In the genomic region with DNA sequence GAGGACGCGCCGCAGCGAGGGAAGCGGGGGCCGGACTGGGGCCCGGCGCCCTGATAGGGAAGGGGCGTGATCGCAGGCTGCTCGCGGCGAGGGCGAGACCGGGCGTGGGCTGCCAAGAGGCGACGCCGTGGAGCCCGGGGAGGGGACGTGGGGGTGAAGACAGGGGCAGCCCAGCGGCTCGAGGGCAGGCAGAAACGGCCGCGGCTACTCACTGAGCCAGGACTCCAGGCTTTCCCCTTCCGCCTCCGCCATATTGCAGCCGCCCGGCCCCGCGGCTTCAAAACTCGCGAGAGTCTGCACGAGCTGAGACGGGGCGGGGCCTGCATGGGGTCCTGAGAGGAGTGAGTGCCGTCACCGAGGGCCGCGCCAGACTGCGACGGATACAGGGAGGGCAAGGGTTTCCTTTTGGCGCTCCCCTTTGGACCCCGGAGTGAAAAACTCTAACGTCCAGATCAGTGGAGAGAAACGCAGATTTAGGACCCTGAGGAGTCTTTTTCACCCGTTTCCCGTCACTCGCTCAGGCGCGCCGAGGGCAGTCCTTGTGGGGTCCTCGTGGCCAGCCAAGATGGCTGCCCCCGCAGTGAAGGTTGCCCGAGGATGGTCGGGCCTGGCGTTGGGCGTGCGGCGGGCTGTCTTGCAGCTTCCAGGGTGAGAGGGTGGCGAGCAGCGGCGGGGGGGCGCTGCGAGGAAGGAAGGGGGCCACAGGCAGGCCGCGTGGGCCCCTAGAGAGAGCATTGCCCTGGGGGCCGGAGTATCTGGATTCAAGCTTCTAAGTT, we compare ENCODE assay signal across 1 cellular context.
A peak's percentile ranks its signal among the peaks of the same experiment; 100 is the strongest.
TF ChIP-seq lines count a peak whose summit lies in the region.

A gene with protein sequence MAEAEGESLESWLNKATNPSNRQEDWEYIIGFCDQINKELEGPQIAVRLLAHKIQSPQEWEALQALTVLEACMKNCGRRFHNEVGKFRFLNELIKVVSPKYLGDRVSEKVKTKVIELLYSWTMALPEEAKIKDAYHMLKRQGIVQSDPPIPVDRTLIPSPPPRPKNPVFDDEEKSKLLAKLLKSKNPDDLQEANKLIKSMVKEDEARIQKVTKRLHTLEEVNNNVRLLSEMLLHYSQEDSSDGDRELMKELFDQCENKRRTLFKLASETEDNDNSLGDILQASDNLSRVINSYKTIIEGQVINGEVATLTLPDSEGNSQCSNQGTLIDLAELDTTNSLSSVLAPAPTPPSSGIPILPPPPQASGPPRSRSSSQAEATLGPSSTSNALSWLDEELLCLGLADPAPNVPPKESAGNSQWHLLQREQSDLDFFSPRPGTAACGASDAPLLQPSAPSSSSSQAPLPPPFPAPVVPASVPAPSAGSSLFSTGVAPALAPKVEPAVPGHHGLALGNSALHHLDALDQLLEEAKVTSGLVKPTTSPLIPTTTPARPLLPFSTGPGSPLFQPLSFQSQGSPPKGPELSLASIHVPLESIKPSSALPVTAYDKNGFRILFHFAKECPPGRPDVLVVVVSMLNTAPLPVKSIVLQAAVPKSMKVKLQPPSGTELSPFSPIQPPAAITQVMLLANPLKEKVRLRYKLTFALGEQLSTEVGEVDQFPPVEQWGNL (minus strand): TSS at position 271 of the 776 bp plus-strand sequence. CDS start 19 bp downstream, at position 252.
TSS of gene MRPS7 (plus strand) at position 544 of the 776 bp plus-strand sequence. CDS start at position 566, 22 bp downstream.

TF ChIP-seq in K562, 482 proteins besides CTCF, POLR2A, EP300 and RAD21 (continued from another document and continues in another):
- TF ChIP-seq HMGN3 (IDR thresholded peaks at IDR 0.05; ENCODE audit: borderline replicate concordance, extremely low read depth, insufficient read length, low read depth, low read length) (peak; percentile 34), YBX1 (IDR thresholded peaks at IDR 0.05) (no peak), ZSCAN32 (CRISPR knock-in tag; IDR thresholded peaks at IDR 0.05) (0 out of 2 replicates have a peak, but pooled peaks have one; percentile 40), HLTF (IDR thresholded peaks at IDR 0.05) (no peak), ZNF3 (CRISPR knock-in tag; IDR thresholded peaks at IDR 0.05) (no peak), TCF7L2 (IDR thresholded peaks at IDR 0.05; ENCODE audit: low read depth, low read length) (no peak), HDAC3 (IDR thresholded peaks at IDR 0.05; ENCODE audit: borderline replicate concordance, partially characterized antibody) (no peak), ZBTB17 (CRISPR knock-in tag; IDR thresholded peaks at IDR 0.05) (no peak; the same call in none of the 2 replicates), RBM39 (optimal IDR thresholded peaks at IDR 0.05; ENCODE audit: low read depth, low read length) (peak; percentile 71), HMG20A (CRISPR knock-in tag; conservative IDR thresholded peaks at IDR 0.05) (no peak), CHD4 (IDR thresholded peaks at IDR 0.05; ENCODE audit: insufficient read depth, insufficient replicate concordance, low read depth, low read length, poor library complexity, severe bottlenecking) (no peak), ZNF324 (CRISPR knock-in tag; IDR thresholded peaks at IDR 0.05) (peak; percentile 43; the same call in 1 of the 2 replicates), ZNF445 (CRISPR knock-in tag; IDR thresholded peaks at IDR 0.05; ENCODE audit: low read depth) (0 out of 2 replicates have a peak, but pooled peaks have one; percentile 44), SMAD1 (IDR thresholded peaks at IDR 0.05; ENCODE audit: low read depth, low read length, partially characterized antibody) (no peak), XRCC5 (IDR thresholded peaks at IDR 0.05; ENCODE audit: low read depth, low read length) (0 out of 2 replicates have a peak, but pooled peaks have one; percentile 31), ZNF24 (IDR thresholded peaks at IDR 0.05) (no peak), RBFOX2 (IDR thresholded peaks at IDR 0.05; ENCODE audit: low read depth, low read length) (peak; percentile 98), EWSR1 (IDR thresholded peaks at IDR 0.05; ENCODE audit: borderline replicate concordance, low read depth, partially characterized antibody) (no peak), DDX20 (tag; IDR thresholded peaks at IDR 0.05; ENCODE audit: low read depth) (no peak), SIN3B (IDR thresholded peaks at IDR 0.05; ENCODE audit: low read depth) (peak; percentile 97), BRD4 (IDR thresholded peaks at IDR 0.05) (peak; percentile 87; the same call in 1 of the 2 replicates), TRIM25 (IDR thresholded peaks at IDR 0.05; ENCODE audit: borderline replicate concordance) (no peak), CXXC5 (CRISPR knock-in tag; IDR thresholded peaks at IDR 0.05) (peak; percentile 83), E2F6 (IDR thresholded peaks at IDR 0.05; ENCODE audit: borderline replicate concordance in 1 of 2, extremely low read depth in 1 of 2, insufficient read depth in 1 of 2, insufficient read length in 1 of 2, low read depth in 1 of 2, low read length in 1 of 2, poor library complexity in 1 of 2, severe bottlenecking in 1 of 2) (peak in 1 of 2 experiments; percentile 31), ZNF561 (CRISPR knock-in tag; conservative IDR thresholded peaks at IDR 0.05) (0 out of 2 replicates have a peak, but pooled peaks have one; percentile 31), POLR2H (tag; IDR thresholded peaks at IDR 0.05; ENCODE audit: low read depth) (peak; percentile 85), ZNF780A (CRISPR knock-in tag; IDR thresholded peaks at IDR 0.05) (no peak), ZNF253 (CRISPR knock-in tag; conservative IDR thresholded peaks at IDR 0.05) (no peak), STAT6 (CRISPR knock-in tag; IDR thresholded peaks at IDR 0.05) (no peak), SIRT6 (IDR thresholded peaks at IDR 0.05; ENCODE audit: low read depth, low read length) (no peak), NFIX (CRISPR knock-in tag; IDR thresholded peaks at IDR 0.05; ENCODE audit: low read depth) (no peak), ZNF175 (CRISPR knock-in tag; IDR thresholded peaks at IDR 0.05; ENCODE audit: low read depth) (no peak), BMI1 (IDR thresholded peaks at IDR 0.05; ENCODE audit: low read length) (no peak)
- TF ChIP-seq, protein P1, sequence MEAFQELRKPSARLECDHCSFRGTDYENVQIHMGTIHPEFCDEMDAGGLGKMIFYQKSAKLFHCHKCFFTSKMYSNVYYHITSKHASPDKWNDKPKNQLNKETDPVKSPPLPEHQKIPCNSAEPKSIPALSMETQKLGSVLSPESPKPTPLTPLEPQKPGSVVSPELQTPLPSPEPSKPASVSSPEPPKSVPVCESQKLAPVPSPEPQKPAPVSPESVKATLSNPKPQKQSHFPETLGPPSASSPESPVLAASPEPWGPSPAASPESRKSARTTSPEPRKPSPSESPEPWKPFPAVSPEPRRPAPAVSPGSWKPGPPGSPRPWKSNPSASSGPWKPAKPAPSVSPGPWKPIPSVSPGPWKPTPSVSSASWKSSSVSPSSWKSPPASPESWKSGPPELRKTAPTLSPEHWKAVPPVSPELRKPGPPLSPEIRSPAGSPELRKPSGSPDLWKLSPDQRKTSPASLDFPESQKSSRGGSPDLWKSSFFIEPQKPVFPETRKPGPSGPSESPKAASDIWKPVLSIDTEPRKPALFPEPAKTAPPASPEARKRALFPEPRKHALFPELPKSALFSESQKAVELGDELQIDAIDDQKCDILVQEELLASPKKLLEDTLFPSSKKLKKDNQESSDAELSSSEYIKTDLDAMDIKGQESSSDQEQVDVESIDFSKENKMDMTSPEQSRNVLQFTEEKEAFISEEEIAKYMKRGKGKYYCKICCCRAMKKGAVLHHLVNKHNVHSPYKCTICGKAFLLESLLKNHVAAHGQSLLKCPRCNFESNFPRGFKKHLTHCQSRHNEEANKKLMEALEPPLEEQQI (IDR thresholded peaks at IDR 0.05), result no peak
- TF ChIP-seq, protein P2, sequence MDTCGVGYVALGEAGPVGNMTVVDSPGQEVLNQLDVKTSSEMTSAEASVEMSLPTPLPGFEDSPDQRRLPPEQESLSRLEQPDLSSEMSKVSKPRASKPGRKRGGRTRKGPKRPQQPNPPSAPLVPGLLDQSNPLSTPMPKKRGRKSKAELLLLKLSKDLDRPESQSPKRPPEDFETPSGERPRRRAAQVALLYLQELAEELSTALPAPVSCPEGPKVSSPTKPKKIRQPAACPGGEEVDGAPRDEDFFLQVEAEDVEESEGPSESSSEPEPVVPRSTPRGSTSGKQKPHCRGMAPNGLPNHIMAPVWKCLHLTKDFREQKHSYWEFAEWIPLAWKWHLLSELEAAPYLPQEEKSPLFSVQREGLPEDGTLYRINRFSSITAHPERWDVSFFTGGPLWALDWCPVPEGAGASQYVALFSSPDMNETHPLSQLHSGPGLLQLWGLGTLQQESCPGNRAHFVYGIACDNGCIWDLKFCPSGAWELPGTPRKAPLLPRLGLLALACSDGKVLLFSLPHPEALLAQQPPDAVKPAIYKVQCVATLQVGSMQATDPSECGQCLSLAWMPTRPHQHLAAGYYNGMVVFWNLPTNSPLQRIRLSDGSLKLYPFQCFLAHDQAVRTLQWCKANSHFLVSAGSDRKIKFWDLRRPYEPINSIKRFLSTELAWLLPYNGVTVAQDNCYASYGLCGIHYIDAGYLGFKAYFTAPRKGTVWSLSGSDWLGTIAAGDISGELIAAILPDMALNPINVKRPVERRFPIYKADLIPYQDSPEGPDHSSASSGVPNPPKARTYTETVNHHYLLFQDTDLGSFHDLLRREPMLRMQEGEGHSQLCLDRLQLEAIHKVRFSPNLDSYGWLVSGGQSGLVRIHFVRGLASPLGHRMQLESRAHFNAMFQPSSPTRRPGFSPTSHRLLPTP (IDR thresholded peaks at IDR 0.05; ENCODE audit: borderline replicate concordance, extremely low read depth, insufficient read length), result no peak
- TF ChIP-seq, protein P3, sequence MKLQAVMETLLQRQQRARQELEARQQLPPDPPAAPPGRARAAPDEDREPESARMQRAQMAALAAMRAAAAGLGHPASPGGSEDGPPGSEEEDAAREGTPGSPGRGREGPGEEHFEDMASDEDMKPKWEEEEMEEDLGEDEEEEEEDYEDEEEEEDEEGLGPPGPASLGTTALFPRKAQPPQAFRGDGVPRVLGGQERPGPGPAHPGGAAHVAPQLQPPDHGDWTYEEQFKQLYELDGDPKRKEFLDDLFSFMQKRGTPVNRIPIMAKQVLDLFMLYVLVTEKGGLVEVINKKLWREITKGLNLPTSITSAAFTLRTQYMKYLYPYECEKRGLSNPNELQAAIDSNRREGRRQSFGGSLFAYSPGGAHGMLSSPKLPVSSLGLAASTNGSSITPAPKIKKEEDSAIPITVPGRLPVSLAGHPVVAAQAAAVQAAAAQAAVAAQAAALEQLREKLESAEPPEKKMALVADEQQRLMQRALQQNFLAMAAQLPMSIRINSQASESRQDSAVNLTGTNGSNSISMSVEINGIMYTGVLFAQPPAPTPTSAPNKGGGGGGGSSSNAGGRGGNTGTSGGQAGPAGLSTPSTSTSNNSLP (IDR thresholded peaks at IDR 0.05; ENCODE audit: borderline replicate concordance, low read depth, low read length), result no peak
